23 cellular contexts compared by ENCODE assay signal in the genomic region with DNA sequence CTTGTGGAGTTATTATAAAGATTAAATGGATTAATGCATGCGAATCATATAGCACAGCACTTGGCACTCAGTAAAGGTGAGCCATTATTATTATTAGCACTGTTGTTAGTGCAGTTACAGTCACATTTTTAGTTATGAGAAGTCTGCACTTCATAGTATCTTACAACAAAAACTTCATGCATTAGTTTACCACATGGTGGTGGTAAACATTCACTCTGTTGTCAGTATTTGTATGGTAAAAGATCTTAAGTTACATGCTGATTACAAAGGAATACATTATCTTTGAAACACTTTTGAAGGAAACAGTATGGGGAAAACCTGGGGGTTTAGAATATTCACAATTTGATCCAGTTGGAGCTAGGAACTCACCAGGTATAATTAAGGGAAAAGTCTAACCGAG. TPM values are rescaled to one million over a fixed set of nuclear protein-coding genes. Genes with fewer than 3 reads are reported as not detected.
A peak's percentile ranks its signal among the peaks of the same experiment; 100 is the strongest.
DNase-seq lines count a peak whose midpoint lies in the region; ATAC-seq and TF ChIP-seq lines count a peak whose summit lies in the region.
"Had no signal": no experiment of that assay in that cellular context is flagged by ENCODE, and none has a peak within 500 bp of the region (broad histone marks: within the 10 kb centered on the region; RNA-seq: fewer than 3 reads in every experiment).

No MANE protein-coding gene starts in this region.

- ATAC-seq in activated naive CD8-positive, alpha-beta T cell treated with anti-CD3 and anti-CD28 coated beads, Interleukin-2, amount 50 U/mL, for 24 hours = no peak
- ATAC-seq in GM19463 (IDR thresholded peaks at IDR 0.05; ENCODE audit: unreplicated experiment) = no peak
- no peak for ATAC-seq in GM18519 (IDR thresholded peaks at IDR 0.05; ENCODE audit: low FRiP score, unreplicated experiment)
- ATAC-seq: activated T-helper 17 cell treated with anti-CD3 and anti-CD28 coated beads, Interleukin-2, amount 50 U/mL, for 72 hours; lower lobe of right lung; T-helper 17 cell had no signal

- in situ Hi-C loops in SK-MEL-5 (cut with HindIII; ENCODE audit: low pct_unique_long_range_greater_than_20kb, low sequenced_read_pairs) = no loop called here

- no peak overlapping the region for H3K4me3 ChIP-seq in fibroblast of pulmonary artery (replicated peaks; ENCODE audit: low read depth, low read length)
- H3K4me3 ChIP-seq: lower lobe of right lung had no signal

- peaks cover 3% of the 10 kb centered on the region for H3K27me3 Mint-ChIP-seq in activated naive CD8-positive, alpha-beta T cell treated with anti-CD3 and anti-CD28 coated beads, Interleukin-2, amount 50 U/mL, for 24 hours
- no peaks in the 10 kb centered on the region for H3K27me3 Mint-ChIP-seq in type B pancreatic cell
- H3K27me3 Mint-ChIP-seq: activated naive CD8-positive, alpha-beta T cell; activated T-helper 17 cell treated with anti-CD3 and anti-CD28 coated beads, Interleukin-2, amount 50 U/mL, for 72 hours; brain; CD4-positive, CD25-positive, alpha-beta regulatory T cell; T-helper 17 cell had no signal

- H3K36me3 Mint-ChIP-seq in activated naive CD8-positive, alpha-beta T cell treated with anti-CD3 and anti-CD28 coated beads, Interleukin-2, amount 50 U/mL, for 24 hours (ENCODE audit: low read depth) = peaks cover 2% of the 10 kb centered on the region
- H3K36me3 Mint-ChIP-seq in type B pancreatic cell = no peaks in the 10 kb centered on the region

- no peak for TF ChIP-seq CTCF in fibroblast of pulmonary artery (IDR thresholded peaks at IDR 0.05; ENCODE audit: low read length, missing control alignments)
- TF ChIP-seq CTCF in type B pancreatic cell (conservative IDR thresholded peaks at IDR 0.05) = no peak

- DNase-seq in NCI-H510A treated with DMSO at 0.1 percent for 48 hours (lab: John Stamatoyannopoulos, UW) (peak; percentile 18), NCI-H510A (lab: John Stamatoyannopoulos, UW) (no peak), SK-MEL-5 (ENCODE audit: low read depth, low spot score) (peak; percentile 32), fibroblast of pulmonary artery (ENCODE audit: low read depth) (peak; percentile 11), type B pancreatic cell (ENCODE audit: extremely low spot score, unreplicated experiment) (no peak)
- DNase-seq in activated naive CD8-positive, alpha-beta T cell treated with anti-CD3 and anti-CD28 coated beads, Interleukin-2, amount 50 U/mL, for 24 hours = no peak
- DNase-seq: activated CD4-positive, alpha-beta T cell treated with anti-CD3 and anti-CD28 coated beads, Interleukin-2, amount 10 ng/mL, durations not matched to agents 24 days and 14 days; CD4-positive, CD25-positive, alpha-beta regulatory T cell; cortex of kidney; DMS153; foreskin melanocyte; hippocampal formation; Kasumi-1; lower lobe of right lung; NCI-H1105; NCI-H748 treated with DMSO at 0.1 percent for 48 hours; retina; T-helper 17 cell had no signal

- no peak overlapping the region for H3K27ac Mint-ChIP-seq in activated naive CD8-positive, alpha-beta T cell treated with anti-CD3 and anti-CD28 coated beads, Interleukin-2, amount 50 U/mL, for 24 hours
- no peak overlapping the region for H3K27ac Mint-ChIP-seq in type B pancreatic cell
- H3K27ac Mint-ChIP-seq: activated CD4-positive, alpha-beta T cell treated with anti-CD3 and anti-CD28 coated beads, Interleukin-2, amount 10 ng/mL, durations not matched to agents 24 days and 14 days; activated naive CD8-positive, alpha-beta T cell; activated T-helper 17 cell treated with anti-CD3 and anti-CD28 coated beads, Interleukin-2, amount 50 U/mL, for 72 hours; brain; T-helper 17 cell had no signal

- no peak overlapping the region for H3K4me3 Mint-ChIP-seq in activated naive CD8-positive, alpha-beta T cell treated with anti-CD3 and anti-CD28 coated beads, Interleukin-2, amount 50 U/mL, for 24 hours
- H3K4me3 Mint-ChIP-seq in type B pancreatic cell = no peak overlapping the region
- H3K4me3 Mint-ChIP-seq: activated CD4-positive, alpha-beta T cell treated with anti-CD3 and anti-CD28 coated beads, Interleukin-2, amount 10 ng/mL, durations not matched to agents 24 days and 14 days; activated naive CD8-positive, alpha-beta T cell; activated T-helper 17 cell treated with anti-CD3 and anti-CD28 coated beads, Interleukin-2, amount 50 U/mL, for 72 hours; brain; CD4-positive, CD25-positive, alpha-beta regulatory T cell; T-helper 17 cell had no signal

- peaks cover 2% of the 10 kb centered on the region for H3K9me3 Mint-ChIP-seq in activated naive CD8-positive, alpha-beta T cell treated with anti-CD3 and anti-CD28 coated beads, Interleukin-2, amount 50 U/mL, for 24 hours
- H3K9me3 Mint-ChIP-seq in type B pancreatic cell = no peaks in the 10 kb centered on the region
- H3K9me3 Mint-ChIP-seq: activated CD4-positive, alpha-beta T cell treated with anti-CD3 and anti-CD28 coated beads, Interleukin-2, amount 10 ng/mL, durations not matched to agents 24 days and 14 days; activated T-helper 17 cell treated with anti-CD3 and anti-CD28 coated beads, Interleukin-2, amount 50 U/mL, for 72 hours; CD4-positive, CD25-positive, alpha-beta regulatory T cell had no signal

- no peaks in the 10 kb centered on the region for H3K4me1 Mint-ChIP-seq in activated naive CD8-positive, alpha-beta T cell treated with anti-CD3 and anti-CD28 coated beads, Interleukin-2, amount 50 U/mL, for 24 hours
- no peaks in the 10 kb centered on the region for H3K4me1 Mint-ChIP-seq in type B pancreatic cell (ENCODE audit: unreplicated experiment)
- H3K4me1 Mint-ChIP-seq: activated CD4-positive, alpha-beta T cell treated with anti-CD3 and anti-CD28 coated beads, Interleukin-2, amount 10 ng/mL, durations not matched to agents 24 days and 14 days; activated T-helper 17 cell treated with anti-CD3 and anti-CD28 coated beads, Interleukin-2, amount 50 U/mL, for 72 hours; brain; CD4-positive, CD25-positive, alpha-beta regulatory T cell; T-helper 17 cell had no signal

RNA-seq across cellular contexts. Expression of gene TMEM14A, which starts 20.8 kb away (rescaled TPM):
- 58.5 and 61.2 TPM in 2 replicates for total RNA-seq in SK-MEL-5 (2014; rRNA removed; shearing (Covaris generic))
- 38.8 and 44.0 TPM in 2 replicates for polyA plus RNA-seq in SK-MEL-5 (2015; cell fraction: cytosol; rRNA removed)
- polyA plus RNA-seq in SK-MEL-5 (2015; cell fraction: nucleus; rRNA removed) = 23.3 and 28.5 TPM in 2 replicates
- total RNA-seq in type B pancreatic cell (ENCODE audit: low replicate concordance) = 37.3 and 39.0 TPM in 2 replicates

Comparison
In these comparisons a context has a peak if more than half of its experiments do, and no peak if none do; other contexts are left out.
1. DNase-seq: peak in NCI-H510A treated with DMSO at 0.1 percent for 48 hours (single experiment), SK-MEL-5 (single experiment) and fibroblast of pulmonary artery (single experiment); none in NCI-H510A (single experiment), activated naive CD8-positive, alpha-beta T cell treated with anti-CD3 and anti-CD28 coated beads, Interleukin-2, amount 50 U/mL, for 24 hours (single experiment) and type B pancreatic cell (single experiment).